In genomic region chr10:96700477-96701099, GRCh38 we compare ENCODE assay signal across 11 cellular contexts. TPM values are rescaled to one million over a fixed set of nuclear protein-coding genes. Genes with fewer than 3 reads are reported as not detected.
DNase-seq lines count a peak whose midpoint lies in the region; ATAC-seq and TF ChIP-seq lines count a peak whose summit lies in the region.
"Had no signal": no experiment of that assay in that cellular context is flagged by ENCODE, and none has a peak within 500 bp of the region (broad histone marks: within the 10 kb centered on the region; RNA-seq: fewer than 3 reads in every experiment).

No MANE protein-coding gene starts in this region.

- peaks cover 52 to 63% of the 10 kb centered on the region in 2 experiments for H3K4me1 ChIP-seq in neutrophil (ENCODE audit: control insufficient read depth in 1 of 2, insufficient read depth in 1 of 2, low read depth in 1 of 2, low read length in 1 of 2)
- H3K4me1 ChIP-seq in foreskin keratinocyte = no peaks in the 10 kb centered on the region
- H3K4me1 ChIP-seq: parathyroid adenoma had no signal

- ATAC-seq in GM18909 (IDR thresholded peaks at IDR 0.05; ENCODE audit: poor library complexity, unreplicated experiment) = peak; percentile 86
- ATAC-seq in HG02678 (IDR thresholded peaks at IDR 0.05; ENCODE audit: unreplicated experiment) = peak; percentile 79
- no peak for ATAC-seq in foreskin keratinocyte
- ATAC-seq in activated CD4-positive, alpha-beta T cell treated with anti-CD3 and anti-CD28 coated beads for 36 hours = no peak

- H3K4me3 ChIP-seq in neutrophil (ENCODE audit: low read depth in 1 of 2, low read length in 1 of 2) = no peak overlapping the region

- no peak overlapping the region for H3K27ac Mint-ChIP-seq in activated CD4-positive, alpha-beta T cell treated with anti-CD3 and anti-CD28 coated beads for 36 hours
- no peak overlapping the region for H3K27ac Mint-ChIP-seq in type B pancreatic cell

- no peaks in the 10 kb centered on the region for H3K9me3 Mint-ChIP-seq in activated CD4-positive, alpha-beta T cell treated with anti-CD3 and anti-CD28 coated beads for 36 hours (ENCODE audit: low read depth)
- H3K9me3 Mint-ChIP-seq in type B pancreatic cell = no peaks in the 10 kb centered on the region

- no peaks in the 10 kb centered on the region for H3K27me3 Mint-ChIP-seq in activated CD4-positive, alpha-beta T cell treated with anti-CD3 and anti-CD28 coated beads for 36 hours
- no peaks in the 10 kb centered on the region for H3K27me3 Mint-ChIP-seq in type B pancreatic cell

- H3K27ac ChIP-seq in neutrophil (peak overlapping the region; percentile 73), foreskin keratinocyte (no peak overlapping the region)
- H3K27ac ChIP-seq: parathyroid adenoma had no signal

- POLR2A ChIA-PET in activated CD4-positive, alpha-beta T cell treated with anti-CD3 and anti-CD28 coated beads for 36 hours (lab: Charles Lee) = no interaction called here

- TF ChIP-seq CTCF in neutrophil (IDR thresholded peaks at IDR 0.05) (no peak), foreskin keratinocyte (conservative IDR thresholded peaks at IDR 0.05) (no peak), type B pancreatic cell (conservative IDR thresholded peaks at IDR 0.05) (no peak)

- intact Hi-C loops in activated CD4-positive, alpha-beta T cell treated with anti-CD3 and anti-CD28 coated beads for 36 hours (cut with DNase I, micrococcal nuclease) = no loop called here

- peak; percentile 98 for DNase-seq in NAMALWA (ENCODE audit: low spot score)
- no peak for DNase-seq in foreskin keratinocyte
- no peak for DNase-seq in activated CD4-positive, alpha-beta T cell treated with anti-CD3 and anti-CD28 coated beads for 36 hours
- no peak for DNase-seq in NK-92 treated with Interleukin-12 subunit alpha and Interleukin-12 subunit beta, amount 100 ng/mL, for 24 hours (lab: John Stamatoyannopoulos, UW)
- DNase-seq in type B pancreatic cell (ENCODE audit: extremely low spot score, unreplicated experiment) = no peak
- DNase-seq: activated CD4-positive, alpha-beta T cell treated with anti-CD3 and anti-CD28 coated beads, Interleukin-2, amount 50 U/mL, for 4 hours; erythroblast had no signal

- peaks cover 7% of the 10 kb centered on the region for H3K36me3 ChIP-seq in neutrophil

- CTCF ChIA-PET in activated CD4-positive, alpha-beta T cell treated with anti-CD3 and anti-CD28 coated beads for 36 hours (lab: Charles Lee) = no interaction called here

- H3K4me1 Mint-ChIP-seq in activated CD4-positive, alpha-beta T cell treated with anti-CD3 and anti-CD28 coated beads for 36 hours = peaks cover 10% of the 10 kb centered on the region
- no peaks in the 10 kb centered on the region for H3K4me1 Mint-ChIP-seq in type B pancreatic cell (ENCODE audit: unreplicated experiment)

- H3K4me3 Mint-ChIP-seq in activated CD4-positive, alpha-beta T cell treated with anti-CD3 and anti-CD28 coated beads for 36 hours = no peak overlapping the region
- no peak overlapping the region for H3K4me3 Mint-ChIP-seq in type B pancreatic cell

- H3K36me3 Mint-ChIP-seq in activated CD4-positive, alpha-beta T cell treated with anti-CD3 and anti-CD28 coated beads for 36 hours (ENCODE audit: low read depth) = no peaks in the 10 kb centered on the region
- H3K36me3 Mint-ChIP-seq in type B pancreatic cell = no peaks in the 10 kb centered on the region

- no peaks in the 10 kb centered on the region for H3K27me3 ChIP-seq in neutrophil
- no peaks in the 10 kb centered on the region for H3K27me3 ChIP-seq in foreskin keratinocyte

- H3K9me3 ChIP-seq in neutrophil = no peaks in the 10 kb centered on the region

RNA-seq across cellular contexts. Expression of gene PIK3AP1, which starts 19.7 kb away (rescaled TPM):
- 0.07 and 0.10 TPM in 2 replicates for total RNA-seq in foreskin keratinocyte
- 0.01 TPM in 1 of 2 replicates, not detected in the other for polyA plus RNA-seq in foreskin keratinocyte
- 1 to 10 TPM; 2.7 to 2.9 TPM for total RNA-seq in activated CD4-positive, alpha-beta T cell treated with anti-CD3 and anti-CD28 coated beads for 36 hours
- 3.5 and 3.7 TPM in 2 replicates for total RNA-seq in type B pancreatic cell (ENCODE audit: low replicate concordance)

Comparison
In these comparisons a context has a peak if more than half of its experiments do, and no peak if none do; other contexts are left out.
1. ATAC-seq: peak in GM18909 (single experiment) and HG02678 (single experiment); none in foreskin keratinocyte (single experiment) and activated CD4-positive, alpha-beta T cell treated with anti-CD3 and anti-CD28 coated beads for 36 hours (single experiment).